In the genomic region with DNA sequence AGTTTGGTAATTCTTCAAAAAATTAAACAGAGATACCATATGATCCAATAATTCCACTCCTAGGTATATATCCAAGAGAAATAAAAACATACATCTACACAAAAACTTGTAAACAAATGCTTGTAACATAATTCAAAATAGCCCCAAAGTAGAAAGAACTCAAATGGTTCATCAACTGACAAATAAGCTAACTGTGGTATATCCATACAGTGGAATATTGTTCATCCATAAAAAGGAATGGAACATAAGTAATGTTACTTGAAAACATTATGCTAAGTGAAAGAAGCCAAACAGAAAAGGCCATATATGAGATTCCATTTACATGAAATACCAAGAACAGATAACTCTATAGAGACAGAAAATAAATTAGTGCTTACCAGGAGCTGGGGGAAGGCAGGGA, we compare ENCODE assay signal across 20 cellular contexts. TPM values are rescaled to one million over a fixed set of nuclear protein-coding genes. Genes with fewer than 3 reads are reported as not detected.
A peak's percentile ranks its signal among the peaks of the same experiment; 100 is the strongest.
DNase-seq lines count a peak whose midpoint lies in the region; ATAC-seq, FAIRE-seq and TF ChIP-seq lines count a peak whose summit lies in the region.
"Had no signal": no experiment of that assay in that cellular context is flagged by ENCODE, and none has a peak within 500 bp of the region (broad histone marks: within the 10 kb centered on the region; RNA-seq: fewer than 3 reads in every experiment).

No MANE protein-coding gene starts in this region.

- POLR2A ChIA-PET in activated CD4-positive, alpha-beta T cell treated with anti-CD3 and anti-CD28 coated beads for 36 hours (lab: Charles Lee), result interaction anchor here (1.1 kb wide), 1 partner anchor 10 kb away, joined by 3 read pairs; no protein-coding TSS in a partner anchor
- POLR2A ChIA-PET in A549 (lab: Yijun Ruan, JAX) (no interaction called here), endothelial cell of umbilical vein (lab: Charles Lee) (no interaction called here)

- intact Hi-C loops in activated CD4-positive, alpha-beta T cell treated with anti-CD3 and anti-CD28 coated beads for 36 hours (cut with DNase I, micrococcal nuclease), result loop anchor here in 1 of 2 experiments (1.0 kb wide), 1 partner anchor 13 kb away; no protein-coding TSS in a partner anchor
- intact Hi-C loops in endothelial cell of umbilical vein (cut with micrococcal nuclease), result no loop called here

- H3K36me3 ChIP-seq in Karpas-422 (ENCODE audit: insufficient read depth, low read length) (peaks cover 41% of the 10 kb centered on the region), endothelial cell of umbilical vein (ENCODE audit: control insufficient read depth in 2 of 2, extremely low read depth in 1 of 2, insufficient read depth in 2 of 2, low read length in 2 of 2) (peaks cover 0 to 2% of the 10 kb centered on the region in 2 experiments)

- H4K20me1 ChIP-seq in Karpas-422 (ENCODE audit: insufficient read depth, low read depth, low read length) (peaks cover 6% of the 10 kb centered on the region; the same call in 1 of the 2 replicates), endothelial cell of umbilical vein (replicated peaks; ENCODE audit: control insufficient read depth, extremely low read depth, insufficient read depth, low read length) (no peaks in the 10 kb centered on the region)

- H3K27ac Mint-ChIP-seq in activated CD4-positive, alpha-beta T cell treated with anti-CD3 and anti-CD28 coated beads for 36 hours, result peak overlapping the region; percentile 47

- H3K27ac ChIP-seq in A549 (no peak overlapping the region), Karpas-422 (ENCODE audit: low read length) (peak overlapping the region; percentile 77), endothelial cell of umbilical vein (ENCODE audit: insufficient read depth, low read depth, low read length) (no peak overlapping the region)
- H3K27ac ChIP-seq: BLaER1, KMS-11, PC-9 had no signal

- no peak for TF ChIP-seq EP300 in A549 (IDR thresholded peaks at IDR 0.05)

- H3K4me2 ChIP-seq in A549 (no peak overlapping the region), Karpas-422 (ENCODE audit: low read depth, low read length, poor library complexity, severe bottlenecking) (no peak overlapping the region), endothelial cell of umbilical vein (ENCODE audit: insufficient read depth, low read length) (no peak overlapping the region)
- H3K4me2 ChIP-seq: BLaER1, KMS-11, PC-9 had no signal

- H3K79me2 ChIP-seq in Karpas-422 (ENCODE audit: low read length) (peaks cover 60% of the 10 kb centered on the region), endothelial cell of umbilical vein (ENCODE audit: control insufficient read depth, insufficient read depth, low read length) (peaks cover 54% of the 10 kb centered on the region)

- BruUV-seq in endothelial cell of umbilical vein (replicated peaks; lab: Mats Ljungman, UMichigan), result no TSS peak

- H3K9me3 ChIP-seq in A549, result no peaks in the 10 kb centered on the region
- H3K9me3 ChIP-seq in Karpas-422 (ENCODE audit: low read length), result no peaks in the 10 kb centered on the region
- no peaks in the 10 kb centered on the region for H3K9me3 ChIP-seq in endothelial cell of umbilical vein (replicated peaks; ENCODE audit: control insufficient read depth, insufficient read depth, low read length)
- H3K9me3 ChIP-seq: BLaER1 had no signal

- peak; percentile 96 for FAIRE-seq in A549 (lab: Jason Lieb, UNC)
- peak; percentile 12 for FAIRE-seq in endothelial cell of umbilical vein (lab: Jason Lieb, UNC)
- FAIRE-seq: GM12892, HepG2 had no signal

- H3K4me3 Mint-ChIP-seq in activated CD4-positive, alpha-beta T cell treated with anti-CD3 and anti-CD28 coated beads for 36 hours, result no peak overlapping the region
- H3K4me3 Mint-ChIP-seq: CD8-positive, alpha-beta memory T cell had no signal

- H3K36me3 Mint-ChIP-seq in activated CD4-positive, alpha-beta T cell treated with anti-CD3 and anti-CD28 coated beads for 36 hours (ENCODE audit: low read depth), result peaks cover 53% of the 10 kb centered on the region

- H3K9me3 Mint-ChIP-seq in activated CD4-positive, alpha-beta T cell treated with anti-CD3 and anti-CD28 coated beads for 36 hours (ENCODE audit: low read depth), result no peaks in the 10 kb centered on the region
- H3K9me3 Mint-ChIP-seq: CD8-positive, alpha-beta memory T cell had no signal

- TF ChIP-seq CTCF in A549 (IDR thresholded peaks at IDR 0.05) (no peak), endothelial cell of umbilical vein (IDR thresholded peaks at IDR 0.05; ENCODE audit: extremely low read depth in 1 of 2, insufficient read depth in 1 of 2, low read depth in 1 of 2, low read length in 2 of 2) (no peak)

- H3K9me1 ChIP-seq in endothelial cell of umbilical vein (replicated peaks; ENCODE audit: control insufficient read depth, extremely low read depth, insufficient read depth, low read length), result no peaks in the 10 kb centered on the region

- H3K4me1 ChIP-seq in A549 (no peaks in the 10 kb centered on the region), Karpas-422 (ENCODE audit: low read length) (peaks cover 17% of the 10 kb centered on the region), endothelial cell of umbilical vein (ENCODE audit: control insufficient read depth, extremely low read depth, insufficient read depth, low read length) (no peaks in the 10 kb centered on the region)
- H3K4me1 ChIP-seq: BLaER1 had no signal

- DNase-seq in activated CD4-positive, alpha-beta T cell treated with anti-CD3 and anti-CD28 coated beads for 36 hours, result no peak
- DNase-seq in activated CD4-positive, alpha-beta T cell treated with anti-CD3 and anti-CD28 coated beads, Interleukin-2, amount 50 U/mL, for 48 hours, result no peak
- DNase-seq in A549 (ENCODE audit: low read depth in 1 of 2, low spot score in 1 of 2) (no peak), Karpas-422 (no peak), endothelial cell of umbilical vein (ENCODE audit: low read depth, low spot score) (no peak), NCI-H2081 (lab: John Stamatoyannopoulos, UW) (no peak), HT-29 (ENCODE audit: low spot score) (no peak)
- DNase-seq: 8988T, NCI-H1048, NCI-H1436 treated with DMSO at 0.1 percent for 48 hours, NCI-H2081 treated with DMSO at 0.1 percent for 48 hours, NCI-H510A, NCI-H774, PC-9 had no signal

- H3K4me3 ChIP-seq in A549, result no peak overlapping the region
- H3K4me3 ChIP-seq in Karpas-422 (ENCODE audit: low read length), result no peak overlapping the region
- no peak overlapping the region for H3K4me3 ChIP-seq in endothelial cell of umbilical vein (replicated peaks in 1 of 3; ENCODE audit: insufficient read depth in 1 of 3, low read depth in 1 of 3, low read length in 3 of 3)
- H3K4me3 ChIP-seq: BLaER1, PC-9 had no signal

- no peak for TF ChIP-seq RAD21 in A549 (conservative IDR thresholded peaks at IDR 0.05 in 1 of 2, IDR thresholded peaks at IDR 0.05 in 1 of 2)

- H3K9ac ChIP-seq in Karpas-422 (ENCODE audit: low read length), result no peak overlapping the region
- no peak overlapping the region for H3K9ac ChIP-seq in endothelial cell of umbilical vein (replicated peaks; ENCODE audit: extremely low read depth, insufficient read depth, low read length)
- H3K9ac ChIP-seq: BLaER1, KMS-11 had no signal

- CTCF ChIA-PET in activated CD4-positive, alpha-beta T cell treated with anti-CD3 and anti-CD28 coated beads for 36 hours (lab: Charles Lee), result interaction anchor here (0.9 to 1.6 kb wide), 4 partner anchors 11 to 29 kb away, joined by 3 to 5 read pairs (median 4); no protein-coding TSS in a partner anchor
- CTCF ChIA-PET in A549 (lab: Yijun Ruan, JAX) (interaction anchor here (0.6 to 1.9 kb wide), 3 partner anchors 18 to 36 kb away, joined by 3 to 5 read pairs (median 3); no protein-coding TSS in a partner anchor), endothelial cell of umbilical vein (lab: Charles Lee) (interaction anchor here (0.7 to 1.3 kb wide), 2 partner anchors 17 to 190 kb away, joined by 3 to 4 read pairs; no protein-coding TSS in a partner anchor)

- H2AFZ ChIP-seq in Karpas-422 (ENCODE audit: low read length) (no peak overlapping the region), endothelial cell of umbilical vein (ENCODE audit: low read depth, low read length) (no peak overlapping the region)
- H2AFZ ChIP-seq: PC-9 had no signal

- H3K9me2 ChIP-seq in Karpas-422 (replicated peaks; ENCODE audit: insufficient read depth, low read length), result no peaks in the 10 kb centered on the region

- ATAC-seq in activated CD4-positive, alpha-beta T cell treated with anti-CD3 and anti-CD28 coated beads for 36 hours, result no peak
- ATAC-seq in A549 (no peak), HG03196 (IDR thresholded peaks at IDR 0.05; ENCODE audit: unreplicated experiment) (no peak)
- ATAC-seq: HepG2 had no signal

- no peaks in the 10 kb centered on the region for H3K27me3 ChIP-seq in Karpas-422 (ENCODE audit: low read length)
- H3K27me3 ChIP-seq in endothelial cell of umbilical vein (ENCODE audit: control insufficient read depth in 2 of 2, insufficient read depth in 2 of 2, low read length in 2 of 2), result no peaks in the 10 kb centered on the region
- H3K27me3 ChIP-seq: BLaER1 had no signal

- no peak for TF ChIP-seq POLR2A in A549 (IDR thresholded peaks at IDR 0.05; ENCODE audit: low read length)
- no peak for TF ChIP-seq POLR2A in endothelial cell of umbilical vein (IDR thresholded peaks at IDR 0.05; ENCODE audit: low read depth, low read length)

- dilution Hi-C loops in endothelial cell of umbilical vein (cut with MboI; ENCODE audit: extremely low pct_ligation_motif_present, low sequenced_read_pairs), result no loop called here

- no peaks in the 10 kb centered on the region for H3K27me3 Mint-ChIP-seq in activated CD4-positive, alpha-beta T cell treated with anti-CD3 and anti-CD28 coated beads for 36 hours
- H3K27me3 Mint-ChIP-seq: CD8-positive, alpha-beta memory T cell had no signal

- H3K4me1 Mint-ChIP-seq in activated CD4-positive, alpha-beta T cell treated with anti-CD3 and anti-CD28 coated beads for 36 hours, result peaks cover 60% of the 10 kb centered on the region

RNA-seq across cellular contexts. Expression of gene RBBP7, which starts 13.4 kb away (rescaled TPM):
- 100 to 1,000 TPM; 198 to 238 TPM for total RNA-seq in activated CD4-positive, alpha-beta T cell treated with anti-CD3 and anti-CD28 coated beads for 36 hours
- polyA plus RNA-seq in A549 (2011; rRNA removed) (301 and 311 TPM in 2 replicates), A549 (2017; fragmentation: RNase III; extraction: RNeasy Plus Mini Kit Qiagen cat#74134 plus additional on column Dnase treatment) (222 to 232 TPM (median 232 TPM) in 3 replicates), endothelial cell of umbilical vein (69.7 and 81.5 TPM in 2 replicates)
- 172 and 177 TPM in 2 replicates for polyA plus RNA-seq in A549 (2012; cell fraction: cytosol; rRNA removed)
- 95.5 and 159 TPM in 2 replicates for polyA plus RNA-seq in A549 (2012; cell fraction: nucleus; rRNA removed)
- 133 TPM in 2 replicates for polyA minus RNA-seq in A549 (2011; rRNA and poly(A)+ RNA removed)
- 138 and 185 TPM in 2 replicates for total RNA-seq in Karpas-422 (2014; rRNA removed; shearing (Covaris generic); ENCODE audit: low replicate concordance)
- 129 and 130 TPM in 2 replicates for total RNA-seq in endothelial cell of umbilical vein
- 108 and 113 TPM in 2 replicates for polyA plus RNA-seq in endothelial cell of umbilical vein (2011; cell fraction: cytosol; rRNA removed)
- 156 and 195 TPM in 2 replicates for polyA plus RNA-seq in endothelial cell of umbilical vein (2011; cell fraction: nucleus; rRNA removed)
- polyA plus RNA-seq in endothelial cell of umbilical vein (2012), result 99.8 and 152 TPM in 2 replicates
- polyA minus RNA-seq in endothelial cell of umbilical vein, result 87.2 and 87.8 TPM in 2 replicates
- polyA minus RNA-seq in endothelial cell of umbilical vein (2011; cell fraction: cytosol; rRNA and poly(A)+ RNA removed), result 173 TPM
- polyA minus RNA-seq in endothelial cell of umbilical vein (2011; cell fraction: nucleus; rRNA and poly(A)+ RNA removed), result 46.1 and 64.2 TPM in 2 replicates
- 89.0 and 109 TPM in 2 replicates for total RNA-seq in HT-29 (2014; rRNA removed; shearing (Covaris generic))
